In the genomic region with DNA sequence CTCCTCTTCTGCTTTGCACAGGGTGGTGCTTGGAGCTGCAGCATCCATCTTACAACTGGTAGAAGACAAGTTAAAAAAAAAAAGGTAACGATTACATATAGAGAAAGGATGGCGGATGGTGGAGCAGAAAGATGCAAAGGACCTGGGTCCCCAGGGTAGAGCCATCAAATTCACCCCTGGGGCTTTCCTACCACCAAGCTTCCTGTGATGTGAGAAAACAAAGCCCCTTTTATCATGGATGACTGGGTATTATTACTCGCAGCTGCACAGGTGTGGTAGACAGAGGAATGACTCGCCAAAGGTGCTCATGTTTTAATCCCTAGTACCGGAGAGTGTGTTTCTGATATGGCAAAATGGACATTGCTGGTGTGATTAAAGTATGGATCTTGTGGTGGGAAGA, we compare ENCODE assay signal across 23 cellular contexts. TPM values are rescaled to one million over a fixed set of nuclear protein-coding genes. Genes with fewer than 3 reads are reported as not detected.
A peak's percentile ranks its signal among the peaks of the same experiment; 100 is the strongest.
DNase-seq lines count a peak whose midpoint lies in the region; TF ChIP-seq lines count a peak whose summit lies in the region.
"Had no signal": no experiment of that assay in that cellular context is flagged by ENCODE, and none has a peak within 500 bp of the region (broad histone marks: within the 10 kb centered on the region; RNA-seq: fewer than 3 reads in every experiment).

No MANE protein-coding gene starts in this region.

- no peak overlapping the region for H3K4me2 ChIP-seq in neural progenitor cell

- no peaks in the 10 kb centered on the region for H4K20me1 ChIP-seq in neural progenitor cell (ENCODE audit: low read depth)

- peaks cover 26% of the 10 kb centered on the region for H3K79me2 ChIP-seq in neural progenitor cell (ENCODE audit: low read depth)
- H3K79me2 ChIP-seq: hepatocyte had no signal

- no peak overlapping the region for H3K27ac ChIP-seq in endodermal cell (ENCODE audit: low read depth, low read length)
- H3K27ac ChIP-seq in neural progenitor cell: no peak overlapping the region
- H3K27ac ChIP-seq: hepatocyte, testis had no signal

- H3K9me3 ChIP-seq in endodermal cell (ENCODE audit: control insufficient read depth, low read length): peaks cover 5% of the 10 kb centered on the region
- H3K9me3 ChIP-seq in neural progenitor cell (ENCODE audit: low read depth): no peaks in the 10 kb centered on the region
- H3K9me3 ChIP-seq: testis had no signal

- H3K36me3 Mint-ChIP-seq in endodermal cell (ENCODE audit: low read depth) (no peaks in the 10 kb centered on the region), neural progenitor cell (no peaks in the 10 kb centered on the region)
- H3K36me3 Mint-ChIP-seq: mesothelial cell of epicardium had no signal

- H3K4me1 ChIP-seq in endodermal cell (ENCODE audit: control insufficient read depth, insufficient read depth, low read length) (peaks cover 14% of the 10 kb centered on the region), neural progenitor cell (peaks cover 18% of the 10 kb centered on the region)
- H3K4me1 ChIP-seq: testis had no signal

- H3K36me3 ChIP-seq in endodermal cell (ENCODE audit: control insufficient read depth, insufficient read depth, low read length) (no peaks in the 10 kb centered on the region), neural progenitor cell (no peaks in the 10 kb centered on the region)

- H3K4me1 Mint-ChIP-seq in endodermal cell (peaks cover 33% of the 10 kb centered on the region), neural progenitor cell (peaks cover 12% of the 10 kb centered on the region)

- TF ChIP-seq CTCF in endodermal cell (conservative IDR thresholded peaks at IDR 0.05) (no peak), neural progenitor cell (IDR thresholded peaks at IDR 0.05) (no peak)

- H3K27me3 Mint-ChIP-seq in endodermal cell (ENCODE audit: insufficient read depth) (peaks cover 32% of the 10 kb centered on the region), neural progenitor cell (ENCODE audit: insufficient read depth, low read depth) (peaks cover 44% of the 10 kb centered on the region)

- H3K4me3 ChIP-seq in endodermal cell (ENCODE audit: low read length) (no peak overlapping the region), neural progenitor cell (no peak overlapping the region)
- H3K4me3 ChIP-seq: hepatocyte had no signal

- H3K9ac ChIP-seq in endodermal cell (ENCODE audit: extremely low read depth, low read length, poor library complexity, severe bottlenecking) (no peak overlapping the region), neural progenitor cell (no peak overlapping the region)

- 88 to 96% methylated on average over 4 to 5 of the region's 5 CpGs for WGBS in endodermal cell (ENCODE audit: insufficient coverage in 1 of 2, insufficient read length in 1 of 2), 2 experiments

- H3K4me3 Mint-ChIP-seq in endodermal cell (peak overlapping the region; percentile 71), neural progenitor cell (peak overlapping the region; percentile 83)

- no peak overlapping the region for H3K27ac Mint-ChIP-seq in endodermal cell
- H3K27ac Mint-ChIP-seq in neural progenitor cell: no peak overlapping the region
- H3K27ac Mint-ChIP-seq: mesothelial cell of epicardium had no signal

- no peak overlapping the region for H2AFZ ChIP-seq in neural progenitor cell (replicated peaks)
- H2AFZ ChIP-seq: hepatocyte had no signal

- H3K27me3 ChIP-seq in endodermal cell (ENCODE audit: control insufficient read depth, insufficient read depth, low read length, poor library complexity, severe bottlenecking): peaks cover 32% of the 10 kb centered on the region
- H3K27me3 ChIP-seq in neural progenitor cell: peaks cover 41% of the 10 kb centered on the region
- H3K27me3 ChIP-seq: testis had no signal

- H3F3A ChIP-seq in neural progenitor cell (ENCODE audit: low read depth): peaks cover 48% of the 10 kb centered on the region

- H3K9me3 Mint-ChIP-seq in endodermal cell: peaks cover under 1% of the 10 kb centered on the region
- peaks cover 24% of the 10 kb centered on the region for H3K9me3 Mint-ChIP-seq in neural progenitor cell

- DNase-seq in NCI-H748 (lab: John Stamatoyannopoulos, UW; ENCODE audit: unreplicated experiment) (peak; percentile 2), NCI-H748 treated with DMSO at 0.1 percent for 48 hours (lab: John Stamatoyannopoulos, UW) (no peak), NCI-H526 (lab: John Stamatoyannopoulos, UW) (peak; percentile 54 to 67), endodermal cell (no peak), neural progenitor cell (ENCODE audit: low spot score) (no peak), globus pallidus (ENCODE audit: low spot score) (no peak)
- no peak for DNase-seq in activated CD4-positive, alpha-beta T cell treated with anti-CD3 and anti-CD28 coated beads, Interleukin-2, amount 50 U/mL, for 1 hour
- DNase-seq in activated effector memory CD4-positive, alpha-beta T cell treated with anti-CD3 and anti-CD28 coated beads, Interleukin-2, amount 50 U/mL, for 16 hours: no peak
- DNase-seq: activated CD4-positive, alpha-beta T cell treated with anti-CD3 and anti-CD28 coated beads for 48 hours; activated naive CD4-positive, alpha-beta T cell; aorta; DMS79; NCI-H2081 treated with DMSO at 0.1 percent for 48 hours; NCI-H774; nucleus accumbens; retina; stimulated activated CD4-positive, alpha-beta T cell treated with anti-CD3 and anti-CD28 coated beads, Interleukin-12 subunit alpha, Interleukin-12 subunit beta, amount 100 ng/mL, for 4 hours; testis had no signal

RNA-seq across cellular contexts. Expression of a gene that starts 1.3 kb away (rescaled TPM):
- total RNA-seq in endodermal cell (10 to 100 TPM; 11.7 to 12.3 TPM), neural progenitor cell (ENCODE audit: low replicate concordance) (2.9 TPM in 2 replicates)
- polyA plus RNA-seq in endodermal cell (2013, experiment 1 of 2): 0.96 TPM
- polyA plus RNA-seq in endodermal cell (2013, experiment 2 of 2): 0.66 TPM
- total RNA-seq: A172, aorta, SK-MEL-5 had no signal
- polyA plus RNA-seq: BJ had no signal

RNA-seq across cellular contexts. Expression of a gene that starts 53.2 kb away (rescaled TPM):
- total RNA-seq in endodermal cell: 100 to 1,000 TPM in 1 of 2 donors, 10 to 100 TPM in 1; 68.3 to 118 TPM
- 92.4 TPM for polyA plus RNA-seq in endodermal cell (2013, experiment 1 of 2)
- 92.7 TPM for polyA plus RNA-seq in endodermal cell (2013, experiment 2 of 2)
- total RNA-seq in neural progenitor cell (ENCODE audit: low replicate concordance): 197 and 266 TPM in 2 replicates

Comparison
In these comparisons a context has a peak if more than half of its experiments do, and no peak if none do; other contexts are left out.
1. DNase-seq: peak in NCI-H748 (single experiment) and NCI-H526 (2 of 2); none in NCI-H748 treated with DMSO at 0.1 percent for 48 hours (single experiment), endodermal cell (single experiment), neural progenitor cell (single experiment), globus pallidus (single experiment), activated CD4-positive, alpha-beta T cell treated with anti-CD3 and anti-CD28 coated beads, Interleukin-2, amount 50 U/mL, for 1 hour (single experiment) and activated effector memory CD4-positive, alpha-beta T cell treated with anti-CD3 and anti-CD28 coated beads, Interleukin-2, amount 50 U/mL, for 16 hours (single experiment).